16 cellular contexts compared by ENCODE assay signal in the genomic region with DNA sequence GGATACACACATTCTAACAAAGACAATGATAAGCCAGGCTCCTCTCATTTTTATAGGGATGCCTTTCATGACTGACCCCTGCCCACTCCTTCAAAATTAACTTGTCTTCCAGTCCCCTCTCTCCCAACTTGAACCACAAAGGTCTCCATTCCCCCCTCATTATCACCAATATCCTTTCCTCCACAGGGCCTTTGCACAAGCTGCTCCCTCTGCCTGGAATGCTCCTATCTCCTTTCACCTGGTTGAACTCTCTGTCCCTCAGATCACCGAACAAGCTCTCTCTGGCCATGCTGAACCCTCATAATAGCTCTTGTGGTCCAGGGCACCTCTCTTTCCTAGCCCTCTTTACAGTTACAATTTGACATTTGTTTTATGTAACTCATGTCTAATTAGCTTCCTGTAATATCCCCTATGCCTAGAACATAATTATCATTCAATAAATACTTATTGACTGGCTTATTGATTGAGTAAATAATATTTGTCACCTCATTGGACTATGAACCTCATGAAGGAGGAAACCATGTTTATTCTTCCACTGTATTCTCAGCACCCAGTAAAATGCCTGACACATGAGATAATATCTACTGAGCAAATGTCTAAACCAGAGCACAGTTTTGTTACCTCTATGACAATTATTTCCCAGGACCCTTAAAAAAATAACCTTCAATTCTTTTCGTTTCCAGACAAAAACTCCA.
DNase-seq lines count a peak whose midpoint lies in the region; ATAC-seq, FAIRE-seq and TF ChIP-seq lines count a peak whose summit lies in the region.
"Had no signal": no experiment of that assay in that cellular context is flagged by ENCODE, and none has a peak within 500 bp of the region (broad histone marks: within the 10 kb centered on the region; RNA-seq: fewer than 3 reads in every experiment).

No MANE protein-coding gene starts in this region.

- 18 to 26% methylated on average over 2 of the region's 2 CpGs for WGBS in pancreas, 2 donors

- H3K27me3 Mint-ChIP-seq in activated naive CD4-positive, alpha-beta T cell treated with anti-CD3 and anti-CD28 coated beads, Interleukin-2, amount 50 U/mL, for 24 hours: no peaks in the 10 kb centered on the region
- no peaks in the 10 kb centered on the region for H3K27me3 Mint-ChIP-seq in activated naive CD4-positive, alpha-beta T cell treated with anti-CD3 and anti-CD28 coated beads for 36 hours (ENCODE audit: low read depth)
- no peaks in the 10 kb centered on the region for H3K27me3 Mint-ChIP-seq in MCF 10A (ENCODE audit: insufficient read depth, unreplicated experiment)
- H3K27me3 Mint-ChIP-seq: B cell had no signal

- TF ChIP-seq CTCF in pancreas (IDR thresholded peaks at IDR 0.05) (no peak), MCF 10A (IDR thresholded peaks at IDR 0.05; ENCODE audit: unreplicated experiment) (no peak)

- CTCF ChIA-PET in activated naive CD4-positive, alpha-beta T cell treated with anti-CD3 and anti-CD28 coated beads for 36 hours (lab: Charles Lee): no interaction called here
- CTCF ChIA-PET in MCF 10A (lab: Yijun Ruan, JAX): interaction anchor here (0.7 kb wide), 1 partner anchor 271 kb away, joined by 3 read pairs; no protein-coding TSS in a partner anchor

- FAIRE-seq in pancreas (lab: Jason Lieb, UNC): no peak
- FAIRE-seq: H54 had no signal

- H3K9me3 Mint-ChIP-seq in activated naive CD4-positive, alpha-beta T cell treated with anti-CD3 and anti-CD28 coated beads, Interleukin-2, amount 50 U/mL, for 24 hours: no peaks in the 10 kb centered on the region
- H3K9me3 Mint-ChIP-seq in activated naive CD4-positive, alpha-beta T cell treated with anti-CD3 and anti-CD28 coated beads for 36 hours: no peaks in the 10 kb centered on the region
- H3K9me3 Mint-ChIP-seq in MCF 10A (ENCODE audit: unreplicated experiment): no peaks in the 10 kb centered on the region
- H3K9me3 Mint-ChIP-seq: CD4-positive, alpha-beta memory T cell had no signal

- H3K27me3 ChIP-seq in pancreas: no peaks in the 10 kb centered on the region

- intact Hi-C loops in activated naive CD4-positive, alpha-beta T cell treated with anti-CD3 and anti-CD28 coated beads for 36 hours (cut with micrococcal nuclease): no loop called here
- intact Hi-C loops in pancreas (cut with DNase I) (no loop called here), MCF 10A (cut with micrococcal nuclease) (no loop called here)

- H3K4me3 ChIP-seq in pancreas: no peak overlapping the region

- no peaks in the 10 kb centered on the region for H3K36me3 ChIP-seq in pancreas

- ATAC-seq in left lobe of liver: peak; percentile 69
- peak in 3 of 4 donors; percentile 50 to 70 (median 67) for ATAC-seq in pancreas
- no peak for ATAC-seq in HG03469 (IDR thresholded peaks at IDR 0.05; ENCODE audit: unreplicated experiment)
- ATAC-seq: HCT116 had no signal

- no peaks in the 10 kb centered on the region for H3K4me1 Mint-ChIP-seq in activated naive CD4-positive, alpha-beta T cell treated with anti-CD3 and anti-CD28 coated beads, Interleukin-2, amount 50 U/mL, for 24 hours
- H3K4me1 Mint-ChIP-seq in activated naive CD4-positive, alpha-beta T cell treated with anti-CD3 and anti-CD28 coated beads for 36 hours (ENCODE audit: low read depth): no peaks in the 10 kb centered on the region
- no peaks in the 10 kb centered on the region for H3K4me1 Mint-ChIP-seq in MCF 10A (ENCODE audit: insufficient read depth, unreplicated experiment)

- POLR2A ChIA-PET in MCF 10A (lab: Yijun Ruan, JAX): no interaction called here

- H3K27ac ChIP-seq in pancreas: no peak overlapping the region
- H3K27ac ChIP-seq: C4-2B had no signal

- H3K4me1 ChIP-seq in pancreas: no peaks in the 10 kb centered on the region

- no peaks in the 10 kb centered on the region for H3K9me3 ChIP-seq in pancreas

- H3K27ac Mint-ChIP-seq in activated naive CD4-positive, alpha-beta T cell treated with anti-CD3 and anti-CD28 coated beads, Interleukin-2, amount 50 U/mL, for 24 hours: peak overlapping the region; percentile 15
- no peak overlapping the region for H3K27ac Mint-ChIP-seq in activated naive CD4-positive, alpha-beta T cell treated with anti-CD3 and anti-CD28 coated beads for 36 hours
- no peak overlapping the region for H3K27ac Mint-ChIP-seq in MCF 10A (ENCODE audit: low read depth, unreplicated experiment)
- H3K27ac Mint-ChIP-seq: B cell; CD4-positive, alpha-beta memory T cell had no signal

- H3K36me3 Mint-ChIP-seq in activated naive CD4-positive, alpha-beta T cell treated with anti-CD3 and anti-CD28 coated beads, Interleukin-2, amount 50 U/mL, for 24 hours: no peaks in the 10 kb centered on the region
- H3K36me3 Mint-ChIP-seq in activated naive CD4-positive, alpha-beta T cell treated with anti-CD3 and anti-CD28 coated beads for 36 hours (ENCODE audit: low read depth): no peaks in the 10 kb centered on the region
- H3K36me3 Mint-ChIP-seq in MCF 10A (ENCODE audit: insufficient read depth, unreplicated experiment): no peaks in the 10 kb centered on the region
- H3K36me3 Mint-ChIP-seq: CD4-positive, alpha-beta memory T cell had no signal

- BruUV-seq in MCF 10A (replicated peaks; lab: Mats Ljungman, UMichigan): no TSS peak

- H3K4me3 Mint-ChIP-seq in activated naive CD4-positive, alpha-beta T cell treated with anti-CD3 and anti-CD28 coated beads, Interleukin-2, amount 50 U/mL, for 24 hours: no peak overlapping the region
- H3K4me3 Mint-ChIP-seq in activated naive CD4-positive, alpha-beta T cell treated with anti-CD3 and anti-CD28 coated beads for 36 hours: no peak overlapping the region
- no peak overlapping the region for H3K4me3 Mint-ChIP-seq in MCF 10A (ENCODE audit: unreplicated experiment)
- H3K4me3 Mint-ChIP-seq: B cell; CD4-positive, alpha-beta memory T cell had no signal

- no peak for DNase-seq in activated naive CD4-positive, alpha-beta T cell treated with anti-CD3 and anti-CD28 coated beads for 36 hours
- DNase-seq in left lobe of liver (ENCODE audit: low spot score): no peak
- DNase-seq in pancreas: no peak
- no peak for DNase-seq in MV-4-11 (lab: John Stamatoyannopoulos, UW)
- no peak for DNase-seq in MCF 10A (ENCODE audit: unreplicated experiment)
- DNase-seq: 8988T; ACHN; CD4-positive, alpha-beta memory T cell; IMR-90; KG1 had no signal
